8 cellular contexts compared by ENCODE assay signal in genomic region chr15:98904466-98905048, GRCh38.
DNase-seq lines count a peak whose midpoint lies in the region; ATAC-seq, FAIRE-seq and TF ChIP-seq lines count a peak whose summit lies in the region.

No MANE protein-coding gene starts in this region.

- H3K27me3 ChIP-seq in SK-N-SH (ENCODE audit: insufficient read depth): no peaks in the 10 kb centered on the region
- H3K27me3 ChIP-seq in fibroblast of lung (ENCODE audit: control insufficient read depth, insufficient read depth, low read length): no peaks in the 10 kb centered on the region

- H2AFZ ChIP-seq in SK-N-SH (ENCODE audit: low read depth) (no peak overlapping the region), fibroblast of lung (ENCODE audit: low read length) (no peak overlapping the region)

- peaks cover 24 to 28% of the 10 kb centered on the region in 2 experiments; a peak in 3 of 4 replicates for H3K4me1 ChIP-seq in SK-N-SH (ENCODE audit: control insufficient read depth in 1 of 2, insufficient read depth in 2 of 2, low read depth in 1 of 2, low read length in 1 of 2)
- H3K4me1 ChIP-seq in fibroblast of lung (ENCODE audit: control insufficient read depth, extremely low read depth, insufficient read depth, low read length): peaks cover 14% of the 10 kb centered on the region

- POLR2A ChIA-PET in SK-N-SH (lab: Yijun Ruan, JAX): no interaction called here

- H4K20me1 ChIP-seq in SK-N-SH (ENCODE audit: insufficient read depth) (no peaks in the 10 kb centered on the region), fibroblast of lung (ENCODE audit: control insufficient read depth, extremely low read depth, insufficient read depth, low read length) (no peaks in the 10 kb centered on the region)

- TF ChIP-seq CTCF in SK-N-SH (IDR thresholded peaks at IDR 0.05) (peak; percentile 75), fibroblast of lung (conservative IDR thresholded peaks at IDR 0.05 in 1 of 2, IDR thresholded peaks at IDR 0.05 in 1 of 2; ENCODE audit: low read depth in 1 of 2, low read length in 2 of 2) (peak; percentile 73 to 82)

- H3K9me3 ChIP-seq in SK-N-SH (no peaks in the 10 kb centered on the region), fibroblast of lung (ENCODE audit: control insufficient read depth, insufficient read depth, low read depth, low read length) (no peaks in the 10 kb centered on the region)

- WGBS in SK-N-SH (ENCODE audit: low lambda C conversion rate): 33% methylated on average over 4 of the region's 4 CpGs

- no peaks in the 10 kb centered on the region for H3K9me2 ChIP-seq in SK-N-SH

- DNase-seq in DMS53 treated with DMSO at 0.1 percent for 48 hours (lab: John Stamatoyannopoulos, UW; ENCODE audit: unreplicated experiment) (peak; percentile 42), HTR-8/SVneo (ENCODE audit: insufficient read length, low spot score) (peak; percentile 73), SK-N-SH (peak; percentile 84), fibroblast of lung (ENCODE audit: low read depth in 2 of 2) (peak; percentile 65 to 71), occipital lobe (lab: John Stamatoyannopoulos, UW) (peak; percentile 18), HK-2 (ENCODE audit: unreplicated experiment) (no peak)
- DNase-seq in stimulated activated CD8-positive, alpha-beta memory T cell treated with anti-CD3 and anti-CD28 coated beads, Interleukin-4, amount 100 ng/mL, for 48 hours: no peak

- H3K36me3 ChIP-seq in SK-N-SH (replicated peaks in 1 of 2; ENCODE audit: control insufficient read depth in 1 of 2, insufficient read depth in 2 of 2, low read length in 1 of 2) (no peaks in the 10 kb centered on the region), fibroblast of lung (ENCODE audit: control insufficient read depth, insufficient read depth, low read length) (no peaks in the 10 kb centered on the region)

- no peak for ATAC-seq in HG03565 (IDR thresholded peaks at IDR 0.05; ENCODE audit: unreplicated experiment)

- CTCF ChIA-PET in SK-N-SH (lab: Yijun Ruan, JAX): interaction anchor here (0.6 to 5.0 kb wide), 43 partner anchors 10 to 462 kb away, joined by 3 to 53 read pairs (median 5); partner anchors contain the start of gene IGF1R

- peaks cover 15% of the 10 kb centered on the region for H3F3A ChIP-seq in SK-N-SH (replicated peaks; ENCODE audit: insufficient read depth)

- no peak for FAIRE-seq in HTR-8/SVneo (lab: Jason Lieb, UNC)

- TF ChIP-seq RAD21 in SK-N-SH (IDR thresholded peaks at IDR 0.05; ENCODE audit: low read length): peak; percentile 93

- no peak overlapping the region for H3K4me2 ChIP-seq in SK-N-SH
- H3K4me2 ChIP-seq in fibroblast of lung (ENCODE audit: extremely low read depth, insufficient read depth, low read length): no peak overlapping the region

- no peak; a peak in 1 of 4 replicates for TF ChIP-seq EP300 in SK-N-SH (IDR thresholded peaks at IDR 0.05; ENCODE audit: borderline replicate concordance in 1 of 2, low read depth in 1 of 2, low read length in 1 of 2)

- H3K27ac ChIP-seq in SK-N-SH (ENCODE audit: low read depth in 2 of 2, low read length in 1 of 2) (peak overlapping the region; percentile 48 to 73; a peak in 3 of 4 replicates), fibroblast of lung (ENCODE audit: insufficient read depth, low read length) (no peak overlapping the region)

- H3K4me3 ChIP-seq in SK-N-SH (ENCODE audit: low read depth in 2 of 2, low read length in 1 of 2): no peak overlapping the region
- H3K4me3 ChIP-seq in fibroblast of lung (replicated peaks in 1 of 4; ENCODE audit: control extremely low read depth in 1 of 4, insufficient read depth in 1 of 4, low read depth in 3 of 4, low read length in 4 of 4): no peak overlapping the region

- H3K79me2 ChIP-seq in SK-N-SH (ENCODE audit: insufficient read depth) (peaks cover 4% of the 10 kb centered on the region; the same call in 1 of the 2 replicates), fibroblast of lung (ENCODE audit: control insufficient read depth, insufficient read depth, low read length) (peaks cover 2% of the 10 kb centered on the region)

- no peak overlapping the region for H3K9ac ChIP-seq in SK-N-SH
- no peak overlapping the region for H3K9ac ChIP-seq in fibroblast of lung (ENCODE audit: insufficient read depth, low read length)

TF ChIP-seq in SK-N-SH, 30 proteins besides CTCF, POLR2A, EP300 and RAD21 (continues in another document):
- no peak for TF ChIP-seq FOXM1 (IDR thresholded peaks at IDR 0.05; ENCODE audit: low read depth)
- no peak; the same call in 1 of the 2 replicates for TF ChIP-seq PBX3 (IDR thresholded peaks at IDR 0.05)
- TF ChIP-seq MEF2A (IDR thresholded peaks at IDR 0.05; ENCODE audit: borderline replicate concordance, low read depth): no peak
- TF ChIP-seq GABPA (IDR thresholded peaks at IDR 0.05; ENCODE audit: low read depth): no peak
- TF ChIP-seq TEAD4 (IDR thresholded peaks at IDR 0.05; ENCODE audit: borderline replicate concordance, insufficient read depth): no peak
- peak; percentile 74 for TF ChIP-seq GATA2 (CRISPR knock-in tag; IDR thresholded peaks at IDR 0.05)
- no peak for TF ChIP-seq YY1 (IDR thresholded peaks at IDR 0.05; ENCODE audit: low read depth)
- TF ChIP-seq NFIC (IDR thresholded peaks at IDR 0.05; ENCODE audit: borderline replicate concordance): no peak
- TF ChIP-seq TAF1 (IDR thresholded peaks at IDR 0.05; ENCODE audit: borderline replicate concordance, low read depth, low read length): no peak; the same call in 1 of the 2 replicates
- no peak for TF ChIP-seq USF1 (IDR thresholded peaks at IDR 0.05; ENCODE audit: borderline replicate concordance, low read depth)
- TF ChIP-seq IRF3 (IDR thresholded peaks at IDR 0.05; ENCODE audit: low read depth, low read length): no peak
- no peak for TF ChIP-seq REST (IDR thresholded peaks at IDR 0.05; ENCODE audit: low read depth, low read length)
- peak; percentile 60; the same call in 1 of the 2 replicates for TF ChIP-seq RCOR1 (IDR thresholded peaks at IDR 0.05; ENCODE audit: low read length)
- peak; percentile 82 for TF ChIP-seq SMC3 (IDR thresholded peaks at IDR 0.05; ENCODE audit: low read depth, low read length)
- no peak for TF ChIP-seq NRF1 (IDR thresholded peaks at IDR 0.05; ENCODE audit: low read depth, low read length)

Comparison
In these comparisons a context has a peak if more than half of its experiments do, and no peak if none do; other contexts are left out.
1. DNase-seq: peak in DMS53 treated with DMSO at 0.1 percent for 48 hours (single experiment), HTR-8/SVneo (single experiment), SK-N-SH (single experiment), fibroblast of lung (2 of 2) and occipital lobe (single experiment); none in HK-2 (single experiment) and stimulated activated CD8-positive, alpha-beta memory T cell treated with anti-CD3 and anti-CD28 coated beads, Interleukin-4, amount 100 ng/mL, for 48 hours (single experiment).